ENCODE assay signal across 8 cellular contexts in genomic region chr1:14113841-14114567, GRCh38.
A peak's percentile ranks its signal among the peaks of the same experiment; 100 is the strongest.
DNase-seq lines count a peak whose midpoint lies in the region; ATAC-seq and TF ChIP-seq lines count a peak whose summit lies in the region.

No MANE protein-coding gene starts in this region.

- intact Hi-C loops in ovary (cut with DNase I) = loop anchor here in 1 of 4 donors (10.0 kb wide), 1 partner anchor 931 kb away; no protein-coding TSS in a partner anchor

- H3K27ac ChIP-seq in C4-2B (no peak overlapping the region), foreskin keratinocyte (peak overlapping the region; percentile 79), ovary (no peak overlapping the region)

- DNase-seq in Jurkat, Clone E6-1 (ENCODE audit: low read depth, low spot score) = peak; percentile 72
- DNase-seq in RPMI8226 = peak; percentile 41
- DNase-seq in foreskin keratinocyte = peak in 1 of 2 donors; percentile 47
- DNase-seq in ovary = peak in 3 of 5 donors; percentile 17 to 46 (median 25)
- no peak for DNase-seq in EL

- no peak for TF ChIP-seq POLR2A in ovary (IDR thresholded peaks at IDR 0.05)

- peak; percentile 87 for TF ChIP-seq CTCF in C4-2B (conservative IDR thresholded peaks at IDR 0.05)
- peak; percentile 88 for TF ChIP-seq CTCF in foreskin keratinocyte (conservative IDR thresholded peaks at IDR 0.05)
- TF ChIP-seq CTCF in ovary (IDR thresholded peaks at IDR 0.05) = peak in 1 of 3 donors; percentile 13

- 55 to 62% (median 60%) methylated on average over 15 of the region's 15 CpGs for WGBS in ovary, 3 donors

- no peaks in the 10 kb centered on the region for H3K36me3 ChIP-seq in ovary

- H3K4me3 ChIP-seq in Jurkat, Clone E6-1 (ENCODE audit: low read length) = no peak overlapping the region
- no peak overlapping the region for H3K4me3 ChIP-seq in ovary

- no peaks in the 10 kb centered on the region for H3K27me3 ChIP-seq in foreskin keratinocyte
- H3K27me3 ChIP-seq in ovary = no peaks in the 10 kb centered on the region

- no peak for TF ChIP-seq EP300 in ovary (IDR thresholded peaks at IDR 0.05)

- H3K4me1 ChIP-seq in foreskin keratinocyte = no peaks in the 10 kb centered on the region
- H3K4me1 ChIP-seq in ovary (ENCODE audit: insufficient read depth) = no peaks in the 10 kb centered on the region

- ATAC-seq in foreskin keratinocyte (peak; percentile 75), HG03159 (IDR thresholded peaks at IDR 0.05; ENCODE audit: unreplicated experiment) (no peak), HG03457 (IDR thresholded peaks at IDR 0.05; ENCODE audit: unreplicated experiment) (no peak)

- no peaks in the 10 kb centered on the region for H3K9me3 ChIP-seq in ovary
